19 cellular contexts compared by ENCODE assay signal in the genomic region with DNA sequence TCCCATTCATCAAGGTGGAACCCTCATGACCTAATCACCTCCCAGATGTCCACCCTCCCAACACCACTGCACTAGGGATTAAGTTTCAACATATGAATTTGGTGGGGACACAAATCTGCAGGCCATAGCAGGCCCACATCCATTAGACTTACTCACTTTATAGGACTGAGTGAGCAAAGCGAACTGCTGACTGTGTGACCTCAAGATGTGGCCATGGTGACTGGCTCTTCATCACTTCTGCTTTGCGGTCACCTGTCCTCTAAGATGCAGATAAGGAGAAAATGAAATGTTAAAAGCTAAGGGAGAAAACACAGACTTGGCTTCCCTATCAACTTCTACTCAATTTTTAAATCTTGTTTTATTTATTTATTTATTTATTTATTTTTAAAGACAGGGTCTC.
"Had no signal": no experiment of that assay in that cellular context is flagged by ENCODE, and none has a peak within 500 bp of the region (broad histone marks: within the 10 kb centered on the region; RNA-seq: fewer than 3 reads in every experiment).

No MANE protein-coding gene starts in this region.

- DNase-seq: cortex of kidney; dorsolateral prefrontal cortex; effector CD8-positive, alpha-beta T cell; foreskin melanocyte; heart left ventricle; islet precursor cell; mammary epithelial cell; mucosa of descending colon; natural killer cell; posterior cingulate gyrus; spleen; stimulated activated CD4-positive, alpha-beta T cell treated with anti-CD3 and anti-CD28 coated beads, Interleukin-15, amount 100 ng/mL, for 24 hours; stimulated activated CD4-positive, alpha-beta T cell treated with anti-CD3 and anti-CD28 coated beads, Interleukin-1b, Interleukin-23, amount 100 ng/mL, for 48 hours; stimulated activated CD4-positive, alpha-beta T cell treated with anti-CD3 and anti-CD28 coated beads, Interleukin-4, amount 100 ng/mL, for 4 hours; stimulated activated naive B cell treated with anti-CD40 and anti-IgM and Interleukin-4, amounts not matched to agents 10 μg/mL and 1 μg/mL and 100 μg/mL, for 72 hours; stomach; substantia nigra; transverse colon had no signal

- H3K27me3 ChIP-seq: dorsolateral prefrontal cortex, heart left ventricle, spleen, stomach, transverse colon had no signal

- H3K4me3 ChIP-seq: dorsolateral prefrontal cortex, heart left ventricle, mucosa of descending colon, spleen, stomach, thoracic aorta, transverse colon had no signal

- H3K27ac ChIP-seq: dorsolateral prefrontal cortex, heart left ventricle, spleen, stomach, thoracic aorta, transverse colon had no signal

- H3K36me3 ChIP-seq: heart left ventricle, spleen, stomach, thoracic aorta, transverse colon had no signal

- H3K9me3 ChIP-seq: heart left ventricle, mucosa of descending colon, spleen, stomach, thoracic aorta, transverse colon had no signal

- H3K4me1 ChIP-seq: heart left ventricle, spleen, stomach, transverse colon had no signal
